ENCODE assay signal across 24 cellular contexts in the genomic region with DNA sequence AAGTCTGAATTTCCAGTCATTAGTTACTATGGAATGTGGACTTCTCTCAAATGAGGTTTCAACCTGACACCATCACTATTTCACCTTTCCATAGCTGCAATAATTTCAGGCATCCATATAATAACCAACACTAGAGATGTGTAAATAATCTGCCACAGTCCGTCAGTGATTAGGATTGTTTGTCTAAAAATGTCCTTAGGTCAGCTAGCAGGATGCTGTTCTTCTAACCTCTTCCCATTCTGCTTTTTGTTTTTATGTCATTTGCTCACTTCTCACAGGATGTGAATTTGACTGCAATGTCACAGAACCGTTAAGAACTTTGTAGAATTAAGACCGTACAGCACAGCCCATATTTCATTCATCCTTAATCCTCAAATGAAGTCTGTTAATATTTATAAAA.
"Had no signal": no experiment of that assay in that cellular context is flagged by ENCODE, and none has a peak within 500 bp of the region (broad histone marks: within the 10 kb centered on the region; RNA-seq: fewer than 3 reads in every experiment).

No MANE protein-coding gene starts in this region.

- DNase-seq: activated CD4-positive, alpha-beta memory T cell treated with anti-CD3 and anti-CD28 coated beads, Interleukin-2, amount 10 ng/mL, durations not matched to agents 7 days and 5 days; activated CD4-positive, alpha-beta T cell treated with anti-CD3 and anti-CD28 coated beads, Interleukin-2, amount 10 ng/mL, durations not matched to agents 24 days and 14 days; activated effector memory CD4-positive, alpha-beta T cell treated with anti-CD3 and anti-CD28 coated beads, Interleukin-2, amount 50 U/mL, for 16 hours; activated naive CD4-positive, alpha-beta T cell treated with anti-CD3 and anti-CD28 coated beads, Interleukin-2, amount 50 U/mL, for 16 hours; anterior cingulate cortex; body of pancreas; cortex of kidney; effector CD8-positive, alpha-beta T cell; hypothalamus; left cardiac atrium; mesendoderm; mucosa of descending colon; pancreas; psoas muscle; stimulated activated CD4-positive, alpha-beta T cell treated with anti-CD3 and anti-CD28 coated beads, Interleukin-4, amount 100 ng/mL, for 24 hours; stomach; SW 1271 had no signal

- H3K27ac ChIP-seq: body of pancreas, cardiac muscle cell, pancreas, psoas muscle, right atrium auricular region, stomach, suprapubic skin, tibial nerve had no signal

- H3K36me3 ChIP-seq: cardiac muscle cell, pancreas, right atrium auricular region, stomach, suprapubic skin, tibial nerve had no signal

- FAIRE-seq: frontal cortex, islet of Langerhans, pancreas had no signal

- H3K27ac Mint-ChIP-seq: activated CD4-positive, alpha-beta memory T cell treated with anti-CD3 and anti-CD28 coated beads, Interleukin-2, amount 10 ng/mL, durations not matched to agents 7 days and 5 days; activated CD4-positive, alpha-beta T cell treated with anti-CD3 and anti-CD28 coated beads, Interleukin-2, amount 10 ng/mL, durations not matched to agents 24 days and 14 days had no signal

- H3K9me3 ChIP-seq: body of pancreas, mucosa of descending colon, pancreas, psoas muscle, right atrium auricular region, stomach, suprapubic skin, tibial nerve had no signal

- H3K27me3 ChIP-seq: body of pancreas, cardiac muscle cell, pancreas, right atrium auricular region, stomach, suprapubic skin, tibial nerve had no signal

- ATAC-seq: activated CD4-positive, CD25-positive, alpha-beta regulatory T cell treated with anti-CD3 and anti-CD28 coated beads, Interleukin-2, amount 50 U/mL, for 24 hours; body of pancreas; left cardiac atrium; mucosa of descending colon; pancreas; psoas muscle had no signal

- H3K4me3 ChIP-seq: body of pancreas, cardiac muscle cell, mucosa of descending colon, pancreas, psoas muscle, right atrium auricular region, stomach, suprapubic skin, tibial nerve had no signal

- H3K4me1 ChIP-seq: body of pancreas, pancreas, psoas muscle, right atrium auricular region, stomach, suprapubic skin had no signal

- H3K4me3 Mint-ChIP-seq: activated CD4-positive, alpha-beta memory T cell treated with anti-CD3 and anti-CD28 coated beads, Interleukin-2, amount 10 ng/mL, durations not matched to agents 7 days and 5 days; activated CD4-positive, alpha-beta T cell treated with anti-CD3 and anti-CD28 coated beads, Interleukin-2, amount 10 ng/mL, durations not matched to agents 24 days and 14 days had no signal
